Comparison of ENCODE assay signal across 9 cellular contexts in the genomic region with DNA sequence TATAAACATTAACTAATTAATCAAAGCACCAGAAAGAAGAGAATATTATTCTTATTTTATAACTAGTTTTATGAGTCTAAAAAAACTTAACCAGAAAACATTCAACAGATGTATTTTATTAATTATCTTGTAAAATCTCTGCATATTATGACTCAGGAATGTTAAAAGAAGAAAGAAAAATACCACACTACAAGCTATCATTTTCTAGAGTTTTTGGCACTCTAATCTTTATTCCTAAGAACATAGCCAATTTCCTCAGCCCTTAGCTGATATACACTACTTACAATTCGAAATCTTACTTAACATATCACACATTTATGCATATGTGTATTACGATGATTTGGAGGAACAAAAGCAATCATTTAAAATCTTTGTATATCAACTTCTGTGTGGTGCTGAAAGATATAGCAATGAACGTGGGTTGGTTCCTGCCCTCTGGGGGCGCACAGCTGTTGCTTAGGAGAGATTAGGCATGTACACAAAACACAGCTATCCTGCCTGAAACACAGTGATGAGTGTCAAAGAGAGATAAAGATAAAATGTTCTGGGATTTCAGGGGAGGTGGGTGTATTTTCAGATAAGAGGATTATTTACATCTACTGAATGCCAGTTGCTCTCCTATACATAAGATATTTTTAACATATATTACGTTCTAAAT.
DNase-seq lines count a peak whose midpoint lies in the region; ATAC-seq, FAIRE-seq and TF ChIP-seq lines count a peak whose summit lies in the region.
"Had no signal": no experiment of that assay in that cellular context is flagged by ENCODE, and none has a peak within 500 bp of the region (broad histone marks: within the 10 kb centered on the region; RNA-seq: fewer than 3 reads in every experiment).

No MANE protein-coding gene starts in this region.

- TF ChIP-seq CTCF in nephron (IDR thresholded peaks at IDR 0.05; ENCODE audit: unreplicated experiment in 3 of 3), result no peak

- peak; percentile 100 for FAIRE-seq in endometrium (lab: Jason Lieb, UNC)

- peaks cover 12 to 28% (median 21%) of the 10 kb centered on the region in 3 donors for H3K4me1 Mint-ChIP-seq in CD8-positive, alpha-beta memory T cell
- H3K4me1 Mint-ChIP-seq in T-cell (peaks cover 22 to 32% (median 30%) of the 10 kb centered on the region in 3 donors), nephron (peaks cover 13% of the 10 kb centered on the region)
- no peaks in the 10 kb centered on the region for H3K4me1 Mint-ChIP-seq in stimulated activated memory B cell treated with anti-CD40 and anti-IgM and Interleukin-4, amounts not matched to agents 10 μg/mL and 1 μg/mL and 100 μg/mL, for 72 hours
- H3K4me1 Mint-ChIP-seq: activated B cell treated with CpG ODN at 0.5 μM for 24 hours had no signal

- ATAC-seq in T-cell (replicated peaks in 1 of 4) (peak in 2 of 4 experiments; percentile 32 to 61), GM21515 (IDR thresholded peaks at IDR 0.05; ENCODE audit: unreplicated experiment) (no peak), GM18861 (IDR thresholded peaks at IDR 0.05; ENCODE audit: unreplicated experiment) (no peak), GM19452 (IDR thresholded peaks at IDR 0.05; ENCODE audit: unreplicated experiment) (no peak)
- no peak for ATAC-seq in stimulated activated memory B cell treated with anti-CD40 and anti-IgM and Interleukin-4, amounts not matched to agents 10 μg/mL and 1 μg/mL and 100 μg/mL, for 72 hours

- no peaks in the 10 kb centered on the region for H3K27me3 ChIP-seq in CD8-positive, alpha-beta memory T cell (ENCODE audit: insufficient read depth, low read length, poor library complexity, severe bottlenecking)

- peaks cover 18% of the 10 kb centered on the region for H3K4me1 ChIP-seq in CD8-positive, alpha-beta memory T cell (ENCODE audit: insufficient read depth, low read length)

- H3K27me3 Mint-ChIP-seq in CD8-positive, alpha-beta memory T cell, result no peaks in the 10 kb centered on the region
- H3K27me3 Mint-ChIP-seq in T-cell (no peaks in the 10 kb centered on the region), nephron (ENCODE audit: low read depth) (no peaks in the 10 kb centered on the region)
- H3K27me3 Mint-ChIP-seq in stimulated activated memory B cell treated with anti-CD40 and anti-IgM and Interleukin-4, amounts not matched to agents 10 μg/mL and 1 μg/mL and 100 μg/mL, for 72 hours, result no peaks in the 10 kb centered on the region
- H3K27me3 Mint-ChIP-seq: activated B cell treated with CpG ODN at 0.5 μM for 24 hours had no signal

- H3K27ac ChIP-seq in CD8-positive, alpha-beta memory T cell (ENCODE audit: low read depth, low read length), result no peak overlapping the region

- H3K9me3 ChIP-seq in CD8-positive, alpha-beta memory T cell (ENCODE audit: low read length), result no peaks in the 10 kb centered on the region

- H3K27ac Mint-ChIP-seq in CD8-positive, alpha-beta memory T cell, result peak overlapping the region in 7 of 8 donors; percentile 61 to 86 (median 72)
- H3K27ac Mint-ChIP-seq in T-cell (peak overlapping the region; percentile 82 to 87), nephron (peak overlapping the region; percentile 70 to 78 (median 75))
- no peak overlapping the region for H3K27ac Mint-ChIP-seq in stimulated activated memory B cell treated with anti-CD40 and anti-IgM and Interleukin-4, amounts not matched to agents 10 μg/mL and 1 μg/mL and 100 μg/mL, for 72 hours
- H3K27ac Mint-ChIP-seq: activated B cell treated with CpG ODN at 0.5 μM for 24 hours had no signal

- H3K4me3 ChIP-seq in CD8-positive, alpha-beta memory T cell (ENCODE audit: low read length), result no peak overlapping the region

- DNase-seq in CD8-positive, alpha-beta memory T cell, result peak in 1 of 5 donors; percentile 20
- DNase-seq in T-cell, result peak in 8 of 34 experiments; percentile 4 to 16 (median 10)
- DNase-seq: activated B cell treated with CpG ODN at 0.5 μM for 24 hours had no signal

- H3K36me3 ChIP-seq in CD8-positive, alpha-beta memory T cell (ENCODE audit: insufficient read depth, low read length), result peaks cover 15% of the 10 kb centered on the region

- POLR2A ChIA-PET in CD8-positive, alpha-beta memory T cell (lab: Charles Lee), result no interaction called here
- POLR2A ChIA-PET in T-cell (lab: Charles Lee), result no interaction called here

- CTCF ChIA-PET in CD8-positive, alpha-beta memory T cell (lab: Charles Lee), result interaction anchor here (1.6 kb wide), 1 partner anchor 105 kb away, joined by 6 read pairs; no protein-coding TSS in a partner anchor
- CTCF ChIA-PET in T-cell (lab: Charles Lee), result interaction anchor here in 1 of 2 donors (1.2 to 1.4 kb wide), 2 partner anchors 47 to 122 kb away, joined by 3 to 4 read pairs; no protein-coding TSS in a partner anchor

- peaks cover 8 to 80% (median 25%) of the 10 kb centered on the region in 3 donors for H3K36me3 Mint-ChIP-seq in CD8-positive, alpha-beta memory T cell
- H3K36me3 Mint-ChIP-seq in T-cell (peaks cover 47% of the 10 kb centered on the region), nephron (ENCODE audit: low read depth) (peaks cover 54% of the 10 kb centered on the region)
- peaks cover 43% of the 10 kb centered on the region for H3K36me3 Mint-ChIP-seq in stimulated activated memory B cell treated with anti-CD40 and anti-IgM and Interleukin-4, amounts not matched to agents 10 μg/mL and 1 μg/mL and 100 μg/mL, for 72 hours

- no peaks in the 10 kb centered on the region for H3K9me3 Mint-ChIP-seq in CD8-positive, alpha-beta memory T cell
- no peaks in the 10 kb centered on the region for H3K9me3 Mint-ChIP-seq in T-cell
- no peaks in the 10 kb centered on the region for H3K9me3 Mint-ChIP-seq in nephron
- no peaks in the 10 kb centered on the region for H3K9me3 Mint-ChIP-seq in stimulated activated memory B cell treated with anti-CD40 and anti-IgM and Interleukin-4, amounts not matched to agents 10 μg/mL and 1 μg/mL and 100 μg/mL, for 72 hours
- H3K9me3 Mint-ChIP-seq: activated B cell treated with CpG ODN at 0.5 μM for 24 hours had no signal

- H3K4me3 Mint-ChIP-seq in CD8-positive, alpha-beta memory T cell, result peak overlapping the region in 5 of 7 donors; percentile 55 to 66 (median 62)
- peak overlapping the region in 2 of 3 donors; percentile 44 to 77 for H3K4me3 Mint-ChIP-seq in T-cell
- H3K4me3 Mint-ChIP-seq in nephron, result no peak overlapping the region
- H3K4me3 Mint-ChIP-seq in stimulated activated memory B cell treated with anti-CD40 and anti-IgM and Interleukin-4, amounts not matched to agents 10 μg/mL and 1 μg/mL and 100 μg/mL, for 72 hours, result no peak overlapping the region
- H3K4me3 Mint-ChIP-seq: activated B cell treated with CpG ODN at 0.5 μM for 24 hours had no signal

Comparison
In these comparisons a context has a peak if more than half of its experiments do, and no peak if none do; other contexts are left out.
1. H3K4me3 Mint-ChIP-seq: peak in CD8-positive, alpha-beta memory T cell (5 of 7) and T-cell (2 of 3); none in nephron (0 of 3) and stimulated activated memory B cell treated with anti-CD40 and anti-IgM and Interleukin-4, amounts not matched to agents 10 μg/mL and 1 μg/mL and 100 μg/mL, for 72 hours (single experiment).